26 cellular contexts compared by ENCODE assay signal in genomic region chr10:35890970-35891330, GRCh38.
A peak's percentile ranks its signal among the peaks of the same experiment; 100 is the strongest.
DNase-seq lines count a peak whose midpoint lies in the region; ATAC-seq, FAIRE-seq and TF ChIP-seq lines count a peak whose summit lies in the region.
"Had no signal": no experiment of that assay in that cellular context is flagged by ENCODE, and none has a peak within 500 bp of the region (broad histone marks: within the 10 kb centered on the region; RNA-seq: fewer than 3 reads in every experiment).

No MANE protein-coding gene starts in this region.

- H3K27ac ChIP-seq in left lung (no peak overlapping the region), sigmoid colon (peak overlapping the region in 3 of 4 donors; percentile 73 to 76 (median 73)), spleen (no peak overlapping the region)
- H3K27ac ChIP-seq: neural progenitor cell, psoas muscle had no signal

- intact Hi-C loops in left lung (cut with DNase I): no loop called here
- intact Hi-C loops in sigmoid colon (cut with DNase I): loop anchor here (2.0 to 5.0 kb wide), 3 partner anchors 69 to 248 kb away; partner anchors contain the start of gene FZD8
- intact Hi-C loops in spleen (cut with DNase I; ENCODE audit: low total_unique reads): no loop called here

- TF ChIP-seq EP300 in sigmoid colon (IDR thresholded peaks at IDR 0.05): no peak

- peak; percentile 24 for ATAC-seq in left lung
- no peak for ATAC-seq in effector memory CD8-positive, alpha-beta T cell (replicated peaks)
- ATAC-seq: left lobe of liver, psoas muscle, T-cell had no signal

- H3K27me3 ChIP-seq in bronchial epithelial cell (ENCODE audit: control insufficient read depth, insufficient read depth, low read length): no peaks in the 10 kb centered on the region
- no peaks in the 10 kb centered on the region for H3K27me3 ChIP-seq in left lung
- H3K27me3 ChIP-seq in sigmoid colon: no peaks in the 10 kb centered on the region
- no peaks in the 10 kb centered on the region for H3K27me3 ChIP-seq in spleen (replicated peaks in 1 of 7)
- H3K27me3 ChIP-seq: neural progenitor cell had no signal

- H3K27me3 Mint-ChIP-seq in effector memory CD8-positive, alpha-beta T cell: peaks cover 0 to 7% of the 10 kb centered on the region in 2 donors
- H3K27me3 Mint-ChIP-seq: CD4-positive, CD25-positive, alpha-beta regulatory T cell; T-cell had no signal

- H3K4me3 ChIP-seq in bronchial epithelial cell (ENCODE audit: low read depth, low read length): no peak overlapping the region
- no peak overlapping the region for H3K4me3 ChIP-seq in left lung
- H3K4me3 ChIP-seq in sigmoid colon: no peak overlapping the region
- H3K4me3 ChIP-seq in spleen: no peak overlapping the region
- H3K4me3 ChIP-seq: neural progenitor cell, psoas muscle had no signal

- H3K4me3 Mint-ChIP-seq in effector memory CD8-positive, alpha-beta T cell: no peak overlapping the region
- H3K4me3 Mint-ChIP-seq: activated naive CD4-positive, alpha-beta T cell treated with anti-CD3 and anti-CD28 coated beads for 36 hours; CD4-positive, CD25-positive, alpha-beta regulatory T cell; central memory CD8-positive, alpha-beta T cell; H9; T-cell had no signal

- no peaks in the 10 kb centered on the region for H3K4me1 Mint-ChIP-seq in effector memory CD8-positive, alpha-beta T cell (ENCODE audit: low read depth in 2 of 2)
- H3K4me1 Mint-ChIP-seq: CD4-positive, CD25-positive, alpha-beta regulatory T cell; central memory CD8-positive, alpha-beta T cell; T-cell had no signal

- H3K36me3 Mint-ChIP-seq in effector memory CD8-positive, alpha-beta T cell (ENCODE audit: insufficient read depth): no peaks in the 10 kb centered on the region
- H3K36me3 Mint-ChIP-seq: CD4-positive, CD25-positive, alpha-beta regulatory T cell; neural progenitor cell; T-cell had no signal

- no peak for FAIRE-seq in bronchial epithelial cell (lab: Jason Lieb, UNC)
- FAIRE-seq: TTC549 had no signal

- no peak overlapping the region for H3K27ac Mint-ChIP-seq in effector memory CD8-positive, alpha-beta T cell
- H3K27ac Mint-ChIP-seq: activated naive CD4-positive, alpha-beta T cell treated with anti-CD3 and anti-CD28 coated beads for 36 hours; CD4-positive, CD25-positive, alpha-beta regulatory T cell; H9; neural progenitor cell; T-cell had no signal

- WGBS in sigmoid colon, 2 donors: 9 to 46% methylated on average over 2 of the region's 2 CpGs
- 65 to 88% (median 69%) methylated on average over 2 of the region's 2 CpGs for WGBS in spleen, 5 donors

- TF ChIP-seq CTCF in bronchial epithelial cell (IDR thresholded peaks at IDR 0.05; ENCODE audit: insufficient read depth, low read length, severe bottlenecking): no peak
- no peak for TF ChIP-seq CTCF in left lung (IDR thresholded peaks at IDR 0.05)
- TF ChIP-seq CTCF in sigmoid colon (IDR thresholded peaks at IDR 0.05): no peak
- no peak for TF ChIP-seq CTCF in spleen (IDR thresholded peaks at IDR 0.05 in 8 of 11, conservative IDR thresholded peaks at IDR 0.05 in 3 of 11)

- H3K36me3 ChIP-seq in bronchial epithelial cell (ENCODE audit: control insufficient read depth, insufficient read depth, low read length) (no peaks in the 10 kb centered on the region), left lung (no peaks in the 10 kb centered on the region), sigmoid colon (no peaks in the 10 kb centered on the region), spleen (no peaks in the 10 kb centered on the region)

- TF ChIP-seq POLR2A in sigmoid colon (IDR thresholded peaks at IDR 0.05) (no peak), spleen (IDR thresholded peaks at IDR 0.05) (no peak)

- no peaks in the 10 kb centered on the region for H3K9me3 ChIP-seq in left lung
- H3K9me3 ChIP-seq in sigmoid colon: no peaks in the 10 kb centered on the region
- peaks cover 0 to 9% (median 0%) of the 10 kb centered on the region in 8 donors for H3K9me3 ChIP-seq in spleen
- H3K9me3 ChIP-seq: psoas muscle had no signal

- DNase-seq in NCI-H69 (lab: John Stamatoyannopoulos, UW) (peak; percentile 9), bronchial epithelial cell (ENCODE audit: low read depth) (peak; percentile 35), left lung (no peak), sigmoid colon (no peak), spleen (no peak), NCI-H2171 treated with DMSO at 0.1 percent for 48 hours (lab: John Stamatoyannopoulos, UW) (no peak), SK-N-DZ (ENCODE audit: low spot score) (no peak)
- no peak for DNase-seq in effector memory CD8-positive, alpha-beta T cell
- DNase-seq: activated CD4-positive, alpha-beta T cell treated with anti-CD3 and anti-CD28 coated beads for 4 hours; activated naive CD4-positive, alpha-beta T cell treated with anti-CD3 and anti-CD28 coated beads for 36 hours; activated T-cell treated with anti-CD3 and anti-CD28 coated beads, Interleukin-2, amount 50 U/mL, for 48 hours; CD4-positive, CD25-positive, alpha-beta regulatory T cell; H9; MM.1S; NCI-H1436 treated with DMSO at 0.1 percent for 48 hours; NCI-H526 treated with DMSO at 0.1 percent for 48 hours; OCI-M1; psoas muscle; SHP77 treated with DMSO at 0.1 percent for 48 hours; stimulated activated CD4-positive, alpha-beta T cell treated with anti-CD3 and anti-CD28 coated beads, Interleukin-4, amount 100 ng/mL, for 1 hour; stimulated activated naive CD4-positive, alpha-beta T cell; T-cell had no signal

- H3K9me3 Mint-ChIP-seq in effector memory CD8-positive, alpha-beta T cell: peaks cover 4 to 11% of the 10 kb centered on the region in 2 donors

- H3K4me1 ChIP-seq in left lung: peaks cover 3 to 5% of the 10 kb centered on the region in 2 donors
- peaks cover 0 to 34% (median 26%) of the 10 kb centered on the region in 4 donors for H3K4me1 ChIP-seq in sigmoid colon
- no peaks in the 10 kb centered on the region for H3K4me1 ChIP-seq in spleen
- H3K4me1 ChIP-seq: psoas muscle had no signal

Comparison
In these comparisons a context has a peak if more than half of its experiments do, and no peak if none do; other contexts are left out.
1. DNase-seq: peak in NCI-H69 (single experiment) and bronchial epithelial cell (single experiment); none in left lung (0 of 2), sigmoid colon (single experiment), spleen (single experiment), effector memory CD8-positive, alpha-beta T cell (0 of 3), NCI-H2171 treated with DMSO at 0.1 percent for 48 hours (single experiment) and SK-N-DZ (single experiment).
2. H3K27ac ChIP-seq: peak in sigmoid colon (3 of 4); none in left lung (0 of 2) and spleen (0 of 8).